In the genomic region with DNA sequence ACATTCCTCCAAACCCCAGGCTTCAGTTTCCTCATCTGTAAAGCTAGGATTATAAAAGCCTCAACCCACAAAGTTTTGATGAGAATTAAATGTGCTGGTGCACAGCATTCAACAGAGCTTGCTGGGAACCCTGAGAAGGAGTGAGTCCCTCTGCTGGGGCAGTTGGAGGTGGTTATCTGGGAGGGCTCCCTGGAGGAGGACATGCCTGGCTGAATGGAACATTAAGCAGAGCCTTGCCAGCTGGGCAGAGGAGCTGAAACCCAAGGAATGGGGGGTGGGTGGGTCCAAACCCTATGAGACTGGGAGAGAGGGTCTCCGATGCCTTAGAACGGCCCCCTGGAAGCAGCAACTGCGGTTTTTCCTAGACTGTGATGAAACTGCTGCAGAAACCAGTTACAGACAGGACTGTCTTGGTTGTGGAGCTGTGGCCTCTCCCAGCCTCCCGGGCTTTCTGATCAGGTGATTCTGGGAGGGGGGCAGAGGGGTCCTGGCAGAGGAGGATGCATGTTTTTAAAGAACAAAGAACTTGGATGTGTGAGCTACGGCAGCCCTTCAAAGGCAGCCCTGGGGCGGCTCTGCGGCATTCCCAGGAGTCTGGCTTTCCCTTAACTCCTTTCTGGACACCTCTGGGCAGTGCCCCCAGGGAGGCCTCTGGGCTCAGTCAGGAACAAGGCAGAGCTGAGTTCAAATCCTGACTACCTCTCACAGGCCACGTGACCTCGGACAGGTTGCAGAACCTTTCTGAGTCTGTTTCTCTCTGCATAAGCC, we compare ENCODE assay signal across 24 cellular contexts. TPM values are rescaled to one million over a fixed set of nuclear protein-coding genes. Genes with fewer than 3 reads are reported as not detected.
"Had no signal": no experiment of that assay in that cellular context is flagged by ENCODE, and none has a peak within 500 bp of the region (broad histone marks: within the 10 kb centered on the region; RNA-seq: fewer than 3 reads in every experiment).

No MANE protein-coding gene starts in this region.

- H3K79me2 ChIP-seq: parathyroid adenoma had no signal

- H3K27me3 ChIP-seq: right lobe of liver, testis had no signal

- H3K9ac ChIP-seq: parathyroid adenoma had no signal

- H3K9me3 Mint-ChIP-seq: memory B cell; naive B cell; nephron; stimulated activated memory B cell treated with anti-CD40 and anti-IgM and Interleukin-4, amounts not matched to agents 10 μg/mL and 1 μg/mL and 100 μg/mL, for 72 hours; stimulated activated naive CD8-positive, alpha-beta T cell treated with anti-CD3 and anti-CD28 coated beads, Interleukin-15, Interleukin-2, amounts not matched to agents 100 ng/mL and 50 ng/mL, for 24 hours had no signal

- ATAC-seq: lower lobe of right lung; right lobe of liver; stimulated activated memory B cell treated with anti-CD40 and anti-IgM and Interleukin-4, amounts not matched to agents 10 μg/mL and 1 μg/mL and 100 μg/mL, for 72 hours had no signal

- H3K27ac ChIP-seq: coronary artery, left ventricle myocardium inferior, lower lobe of right lung, parathyroid adenoma, prostate gland, right lobe of liver, spleen, testis, tibial nerve had no signal

- H3K36me3 Mint-ChIP-seq: memory B cell; naive B cell; stimulated activated memory B cell treated with anti-CD40 and anti-IgM and Interleukin-4, amounts not matched to agents 10 μg/mL and 1 μg/mL and 100 μg/mL, for 72 hours had no signal

- H3K4me3 Mint-ChIP-seq: memory B cell; naive B cell; nephron; stimulated activated memory B cell treated with anti-CD40 and anti-IgM and Interleukin-4, amounts not matched to agents 10 μg/mL and 1 μg/mL and 100 μg/mL, for 72 hours; stimulated activated naive CD8-positive, alpha-beta T cell treated with anti-CD3 and anti-CD28 coated beads, Interleukin-15, Interleukin-2, amounts not matched to agents 100 ng/mL and 50 ng/mL, for 24 hours had no signal

- H3K4me1 Mint-ChIP-seq: memory B cell; naive B cell; stimulated activated memory B cell treated with anti-CD40 and anti-IgM and Interleukin-4, amounts not matched to agents 10 μg/mL and 1 μg/mL and 100 μg/mL, for 72 hours had no signal

- H3K9me3 ChIP-seq: left ventricle myocardium inferior, lower lobe of right lung, prostate gland, right lobe of liver, spleen, testis, tibial nerve had no signal

- DNase-seq: effector CD8-positive, alpha-beta T cell; foreskin melanocyte; left ventricle myocardium inferior; lower lobe of right lung; naive B cell; right lobe of liver; spleen; stimulated activated CD4-positive, alpha-beta T cell treated with anti-CD3 and anti-CD28 coated beads, Interleukin-15, amount 100 ng/mL, for 24 hours; stimulated activated CD4-positive, alpha-beta T cell treated with anti-CD3 and anti-CD28 coated beads, Interleukin-1b, Interleukin-23, amount 100 ng/mL, for 48 hours; stimulated activated CD4-positive, alpha-beta T cell treated with anti-CD3 and anti-CD28 coated beads, Interleukin-4, amount 100 ng/mL, for 24 hours; testis had no signal

- H3K4me1 ChIP-seq: lower lobe of right lung, prostate gland, right lobe of liver, spleen had no signal

- H3K4me3 ChIP-seq: coronary artery, left ventricle myocardium inferior, lower lobe of right lung, prostate gland, right lobe of liver, spleen, testis, tibial nerve had no signal

- H3K27ac Mint-ChIP-seq: memory B cell; naive B cell; nephron; stimulated activated memory B cell treated with anti-CD40 and anti-IgM and Interleukin-4, amounts not matched to agents 10 μg/mL and 1 μg/mL and 100 μg/mL, for 72 hours; stimulated activated naive CD8-positive, alpha-beta T cell treated with anti-CD3 and anti-CD28 coated beads, Interleukin-15, Interleukin-2, amounts not matched to agents 100 ng/mL and 50 ng/mL, for 24 hours had no signal

- H3K36me3 ChIP-seq: left ventricle myocardium inferior, lower lobe of right lung, prostate gland, right lobe of liver, spleen, tibial nerve had no signal

RNA-seq across cellular contexts. Expression of a gene that starts 20.8 kb away (rescaled TPM):
- total RNA-seq: right lobe of liver, tibial nerve, ureter had no signal

RNA-seq across cellular contexts. Expression of a gene that starts 21.7 kb away (rescaled TPM):
- total RNA-seq: chondrocyte, dermis microvascular lymphatic vessel endothelial cell, left ventricle myocardium inferior, lower lobe of right lung, omental fat pad, renal cortical epithelial cell, spleen, tibial nerve, ureter had no signal
